9 cellular contexts compared by ENCODE assay signal in genomic region chr7:117808273-117808868, GRCh38.
DNase-seq lines count a peak whose midpoint lies in the region; ATAC-seq and TF ChIP-seq lines count a peak whose summit lies in the region.
"Had no signal": no experiment of that assay in that cellular context is flagged by ENCODE, and none has a peak within 500 bp of the region (broad histone marks: within the 10 kb centered on the region; RNA-seq: fewer than 3 reads in every experiment).

No MANE protein-coding gene starts in this region.

- DNase-seq in DMS79 (lab: John Stamatoyannopoulos, UW) (peak; percentile 99), NCI-H446 (lab: John Stamatoyannopoulos, UW) (peak; percentile 81 to 90), nephron progenitor cell (peak; percentile 16), dedifferentiated amniotic fluid mesenchymal stem cell (ENCODE audit: extremely low spot score) (no peak), DMS153 (lab: John Stamatoyannopoulos, UW) (no peak)
- DNase-seq in naive thymus-derived CD8-positive, alpha-beta T cell: no peak
- DNase-seq: activated CD4-positive, alpha-beta T cell treated with anti-CD3 and anti-CD28 coated beads, Interleukin-2, amount 50 U/mL, for 4 hours had no signal

- peak overlapping the region; percentile 52 for H3K27ac Mint-ChIP-seq in nephron progenitor cell
- H3K27ac Mint-ChIP-seq in naive thymus-derived CD8-positive, alpha-beta T cell: no peak overlapping the region

- H3K9me3 Mint-ChIP-seq in nephron progenitor cell: no peaks in the 10 kb centered on the region
- peaks cover 0 to 1% (median 0%) of the 10 kb centered on the region in 9 donors for H3K9me3 Mint-ChIP-seq in naive thymus-derived CD8-positive, alpha-beta T cell

- ATAC-seq in esophagus mucosa (peak; percentile 61), HG03521 (IDR thresholded peaks at IDR 0.05; ENCODE audit: unreplicated experiment) (no peak)
- no peak for ATAC-seq in naive thymus-derived CD8-positive, alpha-beta T cell

- POLR2A ChIA-PET in naive thymus-derived CD8-positive, alpha-beta T cell (lab: Charles Lee): no interaction called here

- no peak for TF ChIP-seq CTCF in nephron progenitor cell (IDR thresholded peaks at IDR 0.05)

- H3K27me3 Mint-ChIP-seq in nephron progenitor cell (ENCODE audit: low read depth, poor library complexity): no peaks in the 10 kb centered on the region
- H3K27me3 Mint-ChIP-seq in naive thymus-derived CD8-positive, alpha-beta T cell: peaks cover 0 to 1% (median 0%) of the 10 kb centered on the region in 5 donors

- peaks cover 19% of the 10 kb centered on the region for H3K4me1 Mint-ChIP-seq in nephron progenitor cell
- H3K4me1 Mint-ChIP-seq in naive thymus-derived CD8-positive, alpha-beta T cell: no peaks in the 10 kb centered on the region

- H3K36me3 Mint-ChIP-seq in nephron progenitor cell (ENCODE audit: low read depth): peaks cover 48% of the 10 kb centered on the region
- H3K36me3 Mint-ChIP-seq in naive thymus-derived CD8-positive, alpha-beta T cell: no peaks in the 10 kb centered on the region

- H3K4me3 Mint-ChIP-seq in nephron progenitor cell: no peak overlapping the region
- no peak overlapping the region for H3K4me3 Mint-ChIP-seq in naive thymus-derived CD8-positive, alpha-beta T cell

Comparison
In these comparisons a context has a peak if more than half of its experiments do, and no peak if none do; other contexts are left out.
1. DNase-seq: peak in DMS79 (single experiment), NCI-H446 (2 of 2) and nephron progenitor cell (single experiment); none in dedifferentiated amniotic fluid mesenchymal stem cell (single experiment), DMS153 (single experiment) and naive thymus-derived CD8-positive, alpha-beta T cell (0 of 10).